Comparison of ENCODE assay signal across 8 cellular contexts in genomic region chr6:73969982-73970960, GRCh38.
DNase-seq lines count a peak whose midpoint lies in the region; FAIRE-seq and TF ChIP-seq lines count a peak whose summit lies in the region.

No MANE protein-coding gene starts in this region.

- no peaks in the 10 kb centered on the region for H4K20me1 ChIP-seq in endothelial cell of umbilical vein (replicated peaks; ENCODE audit: control insufficient read depth, extremely low read depth, insufficient read depth, low read length)

- no peak overlapping the region for H3K4me2 ChIP-seq in endothelial cell of umbilical vein (ENCODE audit: insufficient read depth, low read length)

- peaks cover 3 to 4% of the 10 kb centered on the region in 2 experiments for H3K27me3 ChIP-seq in endothelial cell of umbilical vein (ENCODE audit: control insufficient read depth in 2 of 2, insufficient read depth in 2 of 2, low read length in 2 of 2)

- no peak overlapping the region for H3K27ac ChIP-seq in endothelial cell of umbilical vein (ENCODE audit: insufficient read depth, low read depth, low read length)

- H3K4me1 Mint-ChIP-seq in nephron: peaks cover 42% of the 10 kb centered on the region

- H3K79me2 ChIP-seq in endothelial cell of umbilical vein (ENCODE audit: control insufficient read depth, insufficient read depth, low read length): no peaks in the 10 kb centered on the region

- CTCF ChIA-PET in endothelial cell of umbilical vein (lab: Charles Lee): interaction anchor here (0.6 to 6.7 kb wide), 10 partner anchors 8 to 1250 kb away, joined by 3 to 113 read pairs (median 4); partner anchors contain the start of gene COL12A1

- H3K9ac ChIP-seq in endothelial cell of umbilical vein (replicated peaks; ENCODE audit: extremely low read depth, insufficient read depth, low read length): no peak overlapping the region

- intact Hi-C loops in endothelial cell of umbilical vein (cut with micrococcal nuclease): loop anchor here (1.0 to 5.0 kb wide), 5 partner anchors 122 to 1239 kb away; no protein-coding TSS in a partner anchor

- dilution Hi-C loops in endothelial cell of umbilical vein (cut with MboI; ENCODE audit: extremely low pct_ligation_motif_present, low sequenced_read_pairs): no loop called here

- FAIRE-seq in H54 (lab: Jason Lieb, UNC) (peak; percentile 82), endothelial cell of umbilical vein (lab: Jason Lieb, UNC) (peak; percentile 63), GM12891 (lab: Jason Lieb, UNC) (no peak)

- no peaks in the 10 kb centered on the region for H3K36me3 ChIP-seq in endothelial cell of umbilical vein (ENCODE audit: control insufficient read depth in 2 of 2, extremely low read depth in 1 of 2, insufficient read depth in 2 of 2, low read length in 2 of 2)

- H3K27me3 Mint-ChIP-seq in nephron (ENCODE audit: low read depth): peaks cover 4% of the 10 kb centered on the region

- no peaks in the 10 kb centered on the region for H3K9me3 ChIP-seq in endothelial cell of umbilical vein (replicated peaks; ENCODE audit: control insufficient read depth, insufficient read depth, low read length)

- no peak overlapping the region for H3K4me3 Mint-ChIP-seq in nephron

- POLR2A ChIA-PET in endothelial cell of umbilical vein (lab: Charles Lee): no interaction called here

- H2AFZ ChIP-seq in endothelial cell of umbilical vein (ENCODE audit: low read depth, low read length): no peak overlapping the region

- peaks cover 8% of the 10 kb centered on the region for H3K4me1 ChIP-seq in endothelial cell of umbilical vein (ENCODE audit: control insufficient read depth, extremely low read depth, insufficient read depth, low read length)

- no peak for TF ChIP-seq POLR2A in H54 (IDR thresholded peaks at IDR 0.05; ENCODE audit: low read depth, low read length)
- no peak for TF ChIP-seq POLR2A in endothelial cell of umbilical vein (IDR thresholded peaks at IDR 0.05; ENCODE audit: low read depth, low read length)
- no peak for TF ChIP-seq POLR2A in GM12891 (IDR thresholded peaks at IDR 0.05; ENCODE audit: low read depth, low read length)

- no peak overlapping the region for H3K4me3 ChIP-seq in endothelial cell of umbilical vein (replicated peaks in 1 of 3; ENCODE audit: insufficient read depth in 1 of 3, low read depth in 1 of 3, low read length in 3 of 3)

- DNase-seq in AML-193 (lab: John Stamatoyannopoulos, UW): peak; percentile 47 to 69
- DNase-seq in H54 (ENCODE audit: insufficient read length, low spot score): peak; percentile 14
- peak; percentile 53 for DNase-seq in NOMO-1 treated with DMSO at 0.1 percent for 48 hours (lab: John Stamatoyannopoulos, UW; ENCODE audit: unreplicated experiment)
- DNase-seq in endothelial cell of umbilical vein (ENCODE audit: low read depth, low spot score): peak; percentile 56
- no peak for DNase-seq in activated CD8-positive, alpha-beta memory T cell treated with anti-CD3 and anti-CD28 coated beads, Interleukin-2, amount 50 U/mL, for 4 hours
- DNase-seq in HuH-7.5 (ENCODE audit: low spot score): no peak
- DNase-seq in GM12891 (ENCODE audit: insufficient read length, low spot score): no peak

- H3K9me3 Mint-ChIP-seq in nephron: peaks cover 6% of the 10 kb centered on the region

- TF ChIP-seq CTCF in endothelial cell of umbilical vein (IDR thresholded peaks at IDR 0.05; ENCODE audit: extremely low read depth in 1 of 2, insufficient read depth in 1 of 2, low read depth in 1 of 2, low read length in 2 of 2): peak; percentile 48 to 53
- peak; percentile 65 to 83 (median 66) for TF ChIP-seq CTCF in nephron (IDR thresholded peaks at IDR 0.05; ENCODE audit: unreplicated experiment in 3 of 3)

- H3K36me3 Mint-ChIP-seq in nephron (ENCODE audit: low read depth): no peaks in the 10 kb centered on the region

- no TSS peak for BruUV-seq in endothelial cell of umbilical vein (replicated peaks; lab: Mats Ljungman, UMichigan)

- peak overlapping the region in 2 of 3 experiments; percentile 37 to 69 for H3K27ac Mint-ChIP-seq in nephron

- H3K9me1 ChIP-seq in endothelial cell of umbilical vein (replicated peaks; ENCODE audit: control insufficient read depth, extremely low read depth, insufficient read depth, low read length): no peaks in the 10 kb centered on the region

TF ChIP-seq in endothelial cell of umbilical vein, 7 proteins besides CTCF, POLR2A, EP300 and RAD21:
- no peak for TF ChIP-seq MYC (IDR thresholded peaks at IDR 0.05; ENCODE audit: low read depth, low read length)
- peak; percentile 15 for TF ChIP-seq FOS (IDR thresholded peaks at IDR 0.05; ENCODE audit: borderline replicate concordance, insufficient read depth, low read length)

TF ChIP-seq in GM12891, 5 proteins besides CTCF, POLR2A, EP300 and RAD21:
- TF ChIP-seq SPI1 (IDR thresholded peaks at IDR 0.05; ENCODE audit: low read depth, low read length): no peak
- no peak for TF ChIP-seq TAF1 (IDR thresholded peaks at IDR 0.05; ENCODE audit: low read depth, low read length)
- no peak for TF ChIP-seq PAX5 (IDR thresholded peaks at IDR 0.05; ENCODE audit: insufficient read depth, low read length, severe bottlenecking)
- TF ChIP-seq POLR2AphosphoS5 (IDR thresholded peaks at IDR 0.05; ENCODE audit: low read depth, low read length): no peak
- TF ChIP-seq POU2F2 (IDR thresholded peaks at IDR 0.05; ENCODE audit: low read depth, low read length): no peak

Comparison
In these comparisons a context has a peak if more than half of its experiments do, and no peak if none do; other contexts are left out.
1. DNase-seq: peak in AML-193 (2 of 2), H54 (single experiment), NOMO-1 treated with DMSO at 0.1 percent for 48 hours (single experiment) and endothelial cell of umbilical vein (single experiment); none in activated CD8-positive, alpha-beta memory T cell treated with anti-CD3 and anti-CD28 coated beads, Interleukin-2, amount 50 U/mL, for 4 hours (single experiment), HuH-7.5 (single experiment) and GM12891 (single experiment).